ENCODE assay signal across 19 cellular contexts in the genomic region with DNA sequence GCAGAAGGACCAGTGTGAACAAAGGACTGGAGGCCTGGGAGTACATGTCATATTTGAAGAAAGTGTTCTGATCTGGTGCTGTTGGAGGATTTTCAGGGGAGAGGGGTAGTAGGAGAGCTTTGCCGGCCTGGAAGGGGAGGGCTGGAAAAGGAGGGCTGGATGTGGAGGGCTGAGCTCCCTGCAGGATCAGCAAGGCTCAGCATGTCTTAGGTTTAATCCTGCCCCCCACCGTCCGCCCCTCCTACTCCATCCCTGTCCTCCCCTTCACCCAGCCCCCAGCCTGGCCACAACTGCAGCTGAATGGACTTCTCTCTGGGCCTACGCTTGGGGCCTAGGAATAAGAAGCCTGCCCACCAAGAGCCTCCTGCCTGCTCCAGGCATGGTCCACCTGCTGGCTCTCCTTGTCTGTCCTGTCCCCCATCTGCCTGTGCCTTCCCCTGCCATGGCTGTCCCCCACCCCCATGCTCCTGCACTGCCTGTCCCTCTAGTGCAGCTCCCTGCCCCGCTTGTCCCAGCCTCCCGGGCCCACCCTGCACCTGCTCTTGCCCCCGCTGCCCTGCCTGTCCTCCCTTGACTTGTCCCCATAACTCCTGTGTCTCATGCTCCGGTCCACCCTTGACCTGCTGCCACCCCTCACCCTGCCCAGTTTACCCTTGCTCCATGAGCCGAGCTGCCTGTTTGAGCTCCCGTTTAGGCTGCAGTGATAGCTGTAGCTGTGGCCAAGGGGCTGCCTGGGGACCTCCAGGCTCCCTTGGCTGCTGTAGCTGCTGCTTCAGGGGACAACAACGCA. TPM values are rescaled to one million over a fixed set of nuclear protein-coding genes. Genes with fewer than 3 reads are reported as not detected.
DNase-seq lines count a peak whose midpoint lies in the region; ATAC-seq, FAIRE-seq and TF ChIP-seq lines count a peak whose summit lies in the region.
"Had no signal": no experiment of that assay in that cellular context is flagged by ENCODE, and none has a peak within 500 bp of the region (broad histone marks: within the 10 kb centered on the region; RNA-seq: fewer than 3 reads in every experiment).

No MANE protein-coding gene starts in this region.

- H3K27ac Mint-ChIP-seq in activated CD8-positive, alpha-beta memory T cell treated with anti-CD3 and anti-CD28 coated beads, Interleukin-2, amount 10 ng/mL, durations not matched to agents 7 days and 5 days = no peak overlapping the region

- H3K4me3 ChIP-seq in NT2/D1 (ENCODE audit: insufficient read length, low read depth) = no peak overlapping the region
- H3K4me3 ChIP-seq: ascending aorta, lower lobe of right lung, suprapubic skin had no signal

- peaks cover 10% of the 10 kb centered on the region for H3K4me1 ChIP-seq in NT2/D1 (ENCODE audit: insufficient read depth, insufficient read length)
- H3K4me1 ChIP-seq: ascending aorta, lower lobe of right lung had no signal

- ATAC-seq in sciatic nerve = peak; percentile 28
- ATAC-seq in activated CD8-positive, alpha-beta memory T cell treated with anti-CD3 and anti-CD28 coated beads, Interleukin-2, amount 10 ng/mL, durations not matched to agents 7 days and 5 days = no peak
- ATAC-seq in GM18520 (IDR thresholded peaks at IDR 0.05; ENCODE audit: unreplicated experiment) = no peak

- H3K27me3 ChIP-seq in NT2/D1 (ENCODE audit: insufficient read depth, insufficient read length) = no peaks in the 10 kb centered on the region
- H3K27me3 ChIP-seq: ascending aorta, suprapubic skin had no signal

- peaks cover 11% of the 10 kb centered on the region for H3K4me1 Mint-ChIP-seq in activated CD8-positive, alpha-beta memory T cell treated with anti-CD3 and anti-CD28 coated beads, Interleukin-2, amount 10 ng/mL, durations not matched to agents 7 days and 5 days

- H3K27me3 Mint-ChIP-seq in activated CD8-positive, alpha-beta memory T cell treated with anti-CD3 and anti-CD28 coated beads, Interleukin-2, amount 10 ng/mL, durations not matched to agents 7 days and 5 days = peaks cover 28% of the 10 kb centered on the region

- no peaks in the 10 kb centered on the region for H3K9me3 ChIP-seq in NT2/D1 (ENCODE audit: insufficient read depth, low read length)
- H3K9me3 ChIP-seq: ascending aorta, lower lobe of right lung, suprapubic skin had no signal

- H3K36me3 ChIP-seq in NT2/D1 (ENCODE audit: insufficient read depth, insufficient read length, low read length) = no peaks in the 10 kb centered on the region
- H3K36me3 ChIP-seq: ascending aorta, lower lobe of right lung, suprapubic skin had no signal

- DNase-seq in D721Med (ENCODE audit: insufficient read length, low spot score) (peak; percentile 64), NT2/D1 (ENCODE audit: low read depth, low spot score) (peak; percentile 68), iPS-NIHi11 (ENCODE audit: low spot score) (peak; percentile 55), sciatic nerve (ENCODE audit: low spot score) (no peak), MV-4-11 (lab: John Stamatoyannopoulos, UW) (no peak)
- no peak for DNase-seq in activated CD8-positive, alpha-beta memory T cell treated with anti-CD3 and anti-CD28 coated beads, Interleukin-2, amount 10 ng/mL, durations not matched to agents 7 days and 5 days
- DNase-seq: activated naive CD4-positive, alpha-beta T cell treated with Interleukin-2 at 50 U/mL for 16 hours; HCEC 1CT; immature natural killer cell; lower lobe of right lung; NCI-H1417; NCI-H524; SHP77 treated with DMSO at 0.1 percent for 48 hours; small intestine; stimulated activated CD4-positive, alpha-beta T cell treated with anti-CD3 and anti-CD28 coated beads, Interleukin-4, amount 100 ng/mL, for 4 hours had no signal

- CTCF ChIA-PET in activated CD8-positive, alpha-beta memory T cell treated with anti-CD3 and anti-CD28 coated beads, Interleukin-2, amount 10 ng/mL, durations not matched to agents 7 days and 5 days (lab: Charles Lee) = interaction anchor here (1.4 to 9.0 kb wide), 4 partner anchors 10 to 83 kb away, joined by 6 to 60 read pairs (median 10); a partner anchor contains a TSS

- no peaks in the 10 kb centered on the region for H3K36me3 Mint-ChIP-seq in activated CD8-positive, alpha-beta memory T cell treated with anti-CD3 and anti-CD28 coated beads, Interleukin-2, amount 10 ng/mL, durations not matched to agents 7 days and 5 days

- H3K4me3 Mint-ChIP-seq in activated CD8-positive, alpha-beta memory T cell treated with anti-CD3 and anti-CD28 coated beads, Interleukin-2, amount 10 ng/mL, durations not matched to agents 7 days and 5 days = no peak overlapping the region
- H3K4me3 Mint-ChIP-seq: immature natural killer cell had no signal

- no peaks in the 10 kb centered on the region for H3K9me3 Mint-ChIP-seq in activated CD8-positive, alpha-beta memory T cell treated with anti-CD3 and anti-CD28 coated beads, Interleukin-2, amount 10 ng/mL, durations not matched to agents 7 days and 5 days (ENCODE audit: low read depth)
- H3K9me3 Mint-ChIP-seq: immature natural killer cell had no signal

- FAIRE-seq in D721Med (lab: Jason Lieb, UNC) = no peak
- FAIRE-seq: small intestine had no signal

- intact Hi-C loops in sciatic nerve (cut with DNase I) = no loop called here

- H3K9ac ChIP-seq in NT2/D1 (ENCODE audit: insufficient read length, low read depth) = no peak overlapping the region

- TF ChIP-seq CTCF in D721Med (IDR thresholded peaks at IDR 0.05; ENCODE audit: insufficient read depth, missing control alignments) = no peak

RNA-seq across cellular contexts. Expression of a gene that starts 9.8 kb away (rescaled TPM):
- total RNA-seq in sciatic nerve = 56.3 TPM
- total RNA-seq in activated CD8-positive, alpha-beta memory T cell treated with anti-CD3 and anti-CD28 coated beads, Interleukin-2, amount 10 ng/mL, durations not matched to agents 7 days and 5 days = 10 to 100 TPM; 29.4 to 38.8 TPM

RNA-seq across cellular contexts. Expression of a gene that starts 26.3 kb away (rescaled TPM):
- total RNA-seq in sciatic nerve = 1.2 TPM
- total RNA-seq in activated CD8-positive, alpha-beta memory T cell treated with anti-CD3 and anti-CD28 coated beads, Interleukin-2, amount 10 ng/mL, durations not matched to agents 7 days and 5 days = 100 to 1,000 TPM in 1 of 2 experiments, 10 to 100 TPM in 1; 99.0 to 137 TPM
- total RNA-seq: ascending aorta had no signal

RNA-seq across cellular contexts. Expression of a gene that starts 34.8 kb away (rescaled TPM):
- 33.4 TPM for total RNA-seq in sciatic nerve
- total RNA-seq in activated CD8-positive, alpha-beta memory T cell treated with anti-CD3 and anti-CD28 coated beads, Interleukin-2, amount 10 ng/mL, durations not matched to agents 7 days and 5 days = 100 to 1,000 TPM; 567 to 729 TPM
- total RNA-seq: cerebellum had no signal

RNA-seq across cellular contexts. Expression of a gene that starts 53.5 kb away (rescaled TPM):
- total RNA-seq in sciatic nerve = 490 TPM
- 100 to 1,000 TPM; 283 to 298 TPM for total RNA-seq in activated CD8-positive, alpha-beta memory T cell treated with anti-CD3 and anti-CD28 coated beads, Interleukin-2, amount 10 ng/mL, durations not matched to agents 7 days and 5 days

RNA-seq across cellular contexts. Expression of a gene that starts 57.7 kb away (rescaled TPM):
- 31.9 TPM for total RNA-seq in sciatic nerve
- total RNA-seq in activated CD8-positive, alpha-beta memory T cell treated with anti-CD3 and anti-CD28 coated beads, Interleukin-2, amount 10 ng/mL, durations not matched to agents 7 days and 5 days = 10 to 100 TPM; 51.7 to 65.5 TPM

Comparison
In these comparisons a context has a peak if more than half of its experiments do, and no peak if none do; other contexts are left out.
1. DNase-seq: peak in D721Med (single experiment), NT2/D1 (single experiment) and iPS-NIHi11 (single experiment); none in sciatic nerve (single experiment), MV-4-11 (single experiment) and activated CD8-positive, alpha-beta memory T cell treated with anti-CD3 and anti-CD28 coated beads, Interleukin-2, amount 10 ng/mL, durations not matched to agents 7 days and 5 days (single experiment).
2. RNA of a gene that starts 26.3 kb away (total RNA-seq): 99.0 to 137 TPM in activated CD8-positive, alpha-beta memory T cell treated with anti-CD3 and anti-CD28 coated beads, Interleukin-2, amount 10 ng/mL, durations not matched to agents 7 days and 5 days; 1.2 TPM in sciatic nerve (single experiment); every median in the first group is over 10 times any median in the second.
3. RNA of a gene that starts 34.8 kb away (total RNA-seq): 567 to 729 TPM in activated CD8-positive, alpha-beta memory T cell treated with anti-CD3 and anti-CD28 coated beads, Interleukin-2, amount 10 ng/mL, durations not matched to agents 7 days and 5 days; 33.4 TPM in sciatic nerve (single experiment); every median in the first group is over 10 times any median in the second.